ENCODE assay signal across 1 cellular context in genomic region chr7:151226875-151227782, GRCh38.
TF ChIP-seq lines count a peak whose summit lies in the region.

ABCF2 (minus strand) TSS chr7:151227205; CDS start chr7:151226458, 747 bp downstream.

TF ChIP-seq in K562, 482 proteins besides CTCF, POLR2A, EP300 and RAD21 (continued from another document and continues in another):
- no peak for TF ChIP-seq CHD7 (IDR thresholded peaks at IDR 0.05; ENCODE audit: low read depth, low read length)
- no peak for TF ChIP-seq ZFP1 (CRISPR knock-in tag; IDR thresholded peaks at IDR 0.05)
- TF ChIP-seq FOXJ2 (tag; IDR thresholded peaks at IDR 0.05) = peak; percentile 62; the same call in 1 of the 2 replicates
- no peak for TF ChIP-seq SNRNP70 (optimal IDR thresholded peaks at IDR 0.05; ENCODE audit: low read depth, low read length)
- no peak for TF ChIP-seq ZNF280B (CRISPR knock-in tag; IDR thresholded peaks at IDR 0.05)
- no peak for TF ChIP-seq ZNF232 (CRISPR knock-in tag; IDR thresholded peaks at IDR 0.05)
- no peak for TF ChIP-seq CBX8 (IDR thresholded peaks at IDR 0.05; ENCODE audit: borderline replicate concordance, extremely low read depth, low read depth, low read length, poor library complexity, severe bottlenecking)
- TF ChIP-seq CREBBP (IDR thresholded peaks at IDR 0.05; ENCODE audit: low read depth, low read length) = no peak
- TF ChIP-seq LARP7 (IDR thresholded peaks at IDR 0.05) = peak; percentile 83; the same call in 1 of the 2 replicates
- no peak for TF ChIP-seq SAFB2 (IDR thresholded peaks at IDR 0.05; ENCODE audit: borderline replicate concordance, low read depth, low read length, severe bottlenecking)
- TF ChIP-seq THRB (CRISPR knock-in tag; conservative IDR thresholded peaks at IDR 0.05) = peak; percentile 84
- no peak for TF ChIP-seq ZNF57 (CRISPR knock-in tag; IDR thresholded peaks at IDR 0.05)
- peak in 1 of 2 experiments; percentile 98 for TF ChIP-seq AFF1 (IDR thresholded peaks at IDR 0.05; ENCODE audit: low read depth in 1 of 2, partially characterized antibody in 2 of 2)
- TF ChIP-seq CREB5 (CRISPR knock-in tag; IDR thresholded peaks at IDR 0.05) = no peak
- no peak; the same call in 1 of the 2 replicates for TF ChIP-seq MAFK (IDR thresholded peaks at IDR 0.05; ENCODE audit: low read length)
- no peak for TF ChIP-seq XRCC3 (IDR thresholded peaks at IDR 0.05)
- TF ChIP-seq FIP1L1 (IDR thresholded peaks at IDR 0.05; ENCODE audit: low read depth, low read length, poor library complexity, severe bottlenecking) = peak; percentile 27
- peak; percentile 98 for TF ChIP-seq C11orf30 (IDR thresholded peaks at IDR 0.05; ENCODE audit: low read depth)
- TF ChIP-seq HMG20A (CRISPR knock-in tag; conservative IDR thresholded peaks at IDR 0.05) = no peak
- no peak for TF ChIP-seq ZBTB34 (CRISPR knock-in tag; IDR thresholded peaks at IDR 0.05)
- no peak for TF ChIP-seq ZNF436 (CRISPR knock-in tag; IDR thresholded peaks at IDR 0.05)
- no peak for TF ChIP-seq NELFE (IDR thresholded peaks at IDR 0.05; ENCODE audit: insufficient read depth, insufficient read length)
- TF ChIP-seq BRF1 (IDR thresholded peaks at IDR 0.05; ENCODE audit: borderline replicate concordance, extremely low read depth, insufficient read length) = no peak
- TF ChIP-seq PCBP2 (IDR thresholded peaks at IDR 0.05; ENCODE audit: low read depth, low read length, poor library complexity, severe bottlenecking) = no peak
- no peak for TF ChIP-seq STAT5B (CRISPR knock-in tag; IDR thresholded peaks at IDR 0.05)
- TF ChIP-seq GABPB1 (CRISPR knock-in tag; IDR thresholded peaks at IDR 0.05) = peak; percentile 70
- TF ChIP-seq SMAD4 (CRISPR knock-in tag; conservative IDR thresholded peaks at IDR 0.05) = 0 out of 2 replicates have a peak, but pooled peaks have one; percentile 8
- TF ChIP-seq ID3 (CRISPR knock-in tag; IDR thresholded peaks at IDR 0.05) = 0 out of 2 replicates have a peak, but pooled peaks have one; percentile 6
- no peak; the same call in none of the 2 replicates for TF ChIP-seq ID3 (tag; IDR thresholded peaks at IDR 0.05)
- no peak for TF ChIP-seq NR3C1 (CRISPR knock-in tag; IDR thresholded peaks at IDR 0.05)
- 0 out of 2 replicates have a peak, but pooled peaks have one; percentile 57 for TF ChIP-seq E2F5 (CRISPR knock-in tag; IDR thresholded peaks at IDR 0.05)
- TF ChIP-seq ARID3A (IDR thresholded peaks at IDR 0.05; ENCODE audit: borderline replicate concordance, low read depth, low read length) = no peak
